22 cellular contexts compared by ENCODE assay signal in the genomic region with DNA sequence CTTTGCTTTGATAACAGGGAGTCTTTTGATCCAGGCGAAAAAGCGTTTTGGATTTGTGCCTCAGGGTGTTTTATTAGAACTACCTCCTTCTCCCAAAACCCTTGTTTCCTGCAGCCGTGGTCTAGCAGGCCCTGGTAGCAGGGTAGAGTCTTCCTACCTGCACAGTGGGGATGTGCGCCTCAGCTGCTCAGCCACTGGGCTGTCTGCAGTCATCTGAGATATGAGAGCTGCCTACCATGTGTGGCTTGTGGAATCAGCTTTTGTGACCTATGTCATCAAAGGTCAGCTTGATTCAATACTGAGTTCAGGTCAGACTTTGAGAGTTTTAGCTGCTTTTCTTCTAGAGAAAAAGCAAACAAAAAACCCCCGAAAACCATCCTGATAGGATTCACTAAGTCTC.
"Had no signal": no experiment of that assay in that cellular context is flagged by ENCODE, and none has a peak within 500 bp of the region (broad histone marks: within the 10 kb centered on the region; RNA-seq: fewer than 3 reads in every experiment).

No MANE protein-coding gene starts in this region.

- H3K9me3 ChIP-seq: esophagus squamous epithelium, gastrocnemius medialis, neutrophil, ovary, prostate gland, right atrium auricular region, SJSA1, spleen, upper lobe of left lung had no signal

- H3K27ac ChIP-seq: coronary artery, esophagus squamous epithelium, gastrocnemius medialis, neutrophil, ovary, prostate gland, right atrium auricular region, SJSA1, spleen, upper lobe of left lung had no signal

- H3K27ac Mint-ChIP-seq: mesothelial cell of epicardium had no signal

- H3K36me3 ChIP-seq: esophagus squamous epithelium, gastrocnemius medialis, neutrophil, ovary, prostate gland, right atrium auricular region, SJSA1, spleen, upper lobe of left lung had no signal

- H3K36me3 Mint-ChIP-seq: mesothelial cell of epicardium; naive thymus-derived CD8-positive, alpha-beta T cell had no signal

- H3K4me3 ChIP-seq: coronary artery, esophagus squamous epithelium, gastrocnemius medialis, ovary, prostate gland, right atrium auricular region, SJSA1, spleen, upper lobe of left lung had no signal

- H3K9me3 Mint-ChIP-seq: activated naive CD4-positive, alpha-beta T cell treated with anti-CD3 and anti-CD28 coated beads, Interleukin-2, amount 50 U/mL, for 72 hours; activated T-helper 1 cell treated with anti-CD3 and anti-CD28 coated beads, Interleukin-12 subunit alpha, Interleukin-12 subunit beta, Interleukin-2, Interleukin-4 antibody, amounts not matched to agents 30 ng/mL and 10 ng/mL and 1 ng/mL, durations not matched to agents 14 hours and 24 hours and 36 hours; mesothelial cell of epicardium; naive thymus-derived CD8-positive, alpha-beta T cell had no signal

- H3K27me3 ChIP-seq: gastrocnemius medialis, neutrophil, ovary, right atrium auricular region, SJSA1, spleen, upper lobe of left lung had no signal

- H3K4me1 ChIP-seq: prostate gland, right atrium auricular region had no signal

- H3K4me3 Mint-ChIP-seq: mesothelial cell of epicardium; naive thymus-derived CD8-positive, alpha-beta T cell had no signal

- ATAC-seq: gastrocnemius medialis; left ventricle myocardium superior; naive thymus-derived CD8-positive, alpha-beta T cell had no signal

- DNase-seq: activated CD8-positive, alpha-beta memory T cell treated with anti-CD3 and anti-CD28 coated beads, Interleukin-2, amount 50 U/mL, for 48 hours; cerebellar nuclear complex; esophagus squamous epithelium; gastrocnemius medialis; hippocampal formation; left ventricle myocardium superior; mammary epithelial cell; naive thymus-derived CD8-positive, alpha-beta T cell; ovary; spleen; stimulated activated CD4-positive, alpha-beta T cell treated with anti-CD3 and anti-CD28 coated beads, Interleukin-4, amount 100 ng/mL, for 4 hours; T-helper 1 cell; T-helper 9 cell; upper lobe of left lung had no signal
